Comparison of ENCODE assay signal across 23 cellular contexts in the genomic region with DNA sequence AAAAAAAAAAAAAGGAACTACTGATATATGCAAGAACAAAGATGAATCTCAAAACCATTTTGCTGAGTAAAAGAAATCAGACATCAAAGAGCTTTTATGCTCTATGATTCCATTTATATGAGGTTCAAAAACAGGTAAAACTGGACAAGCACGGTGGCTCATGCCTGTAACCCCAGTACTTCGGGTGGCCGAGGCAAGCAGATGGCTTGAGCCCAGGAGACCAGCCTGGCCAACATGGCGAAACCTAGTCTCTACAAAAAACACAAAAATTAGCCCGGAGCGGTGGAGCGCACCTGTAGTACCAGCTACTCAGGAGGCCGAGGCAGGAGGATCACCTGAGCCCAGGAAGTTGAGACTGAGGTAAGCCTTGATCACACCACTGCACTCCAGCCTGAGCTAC. TPM values are rescaled to one million over a fixed set of nuclear protein-coding genes. Genes with fewer than 3 reads are reported as not detected.
A peak's percentile ranks its signal among the peaks of the same experiment; 100 is the strongest.
DNase-seq lines count a peak whose midpoint lies in the region; ATAC-seq and TF ChIP-seq lines count a peak whose summit lies in the region.
"Had no signal": no experiment of that assay in that cellular context is flagged by ENCODE, and none has a peak within 500 bp of the region (broad histone marks: within the 10 kb centered on the region; RNA-seq: fewer than 3 reads in every experiment).

No MANE protein-coding gene starts in this region.

- TF ChIP-seq POLR2A in gastrocnemius medialis (IDR thresholded peaks at IDR 0.05): no peak

- in situ Hi-C loops in gastrocnemius medialis (cut with MboI; ENCODE audit: low sequenced_read_pairs in 4 of 4): no loop called here

- H3K4me3 Mint-ChIP-seq in CD8-positive, alpha-beta T cell: no peak overlapping the region
- H3K4me3 Mint-ChIP-seq in endothelial cell (ENCODE audit: unreplicated experiment) (peak overlapping the region; percentile 7), nephron progenitor cell (no peak overlapping the region)
- H3K4me3 Mint-ChIP-seq: central memory CD8-positive, alpha-beta T cell had no signal

- no peak for TF ChIP-seq CTCF in CD8-positive, alpha-beta T cell (IDR thresholded peaks at IDR 0.05)
- TF ChIP-seq CTCF in KMS-11 (conservative IDR thresholded peaks at IDR 0.05; ENCODE audit: low read depth, low read length): no peak
- TF ChIP-seq CTCF in endothelial cell (IDR thresholded peaks at IDR 0.05; ENCODE audit: unreplicated experiment): no peak
- no peak for TF ChIP-seq CTCF in nephron progenitor cell (IDR thresholded peaks at IDR 0.05)
- no peak for TF ChIP-seq CTCF in gastrocnemius medialis (IDR thresholded peaks at IDR 0.05 in 4 of 5, conservative IDR thresholded peaks at IDR 0.05 in 1 of 5)

- H3K9me3 Mint-ChIP-seq in CD8-positive, alpha-beta T cell: peaks cover 12% of the 10 kb centered on the region
- no peaks in the 10 kb centered on the region for H3K9me3 Mint-ChIP-seq in endothelial cell (ENCODE audit: unreplicated experiment)
- peaks cover 45% of the 10 kb centered on the region for H3K9me3 Mint-ChIP-seq in nephron progenitor cell
- H3K9me3 Mint-ChIP-seq: central memory CD8-positive, alpha-beta T cell had no signal

- intact Hi-C loops in CD8-positive, alpha-beta T cell (cut with DNase I, micrococcal nuclease): loop anchor here in 1 of 2 experiments (5.0 to 10.0 kb wide), 2 partner anchors 37 to 101 kb away; no protein-coding TSS in a partner anchor
- intact Hi-C loops in gastrocnemius medialis (cut with DNase I; ENCODE audit: low total_unique reads): loop anchor here (5.0 kb wide), 1 partner anchor 33 kb away; no protein-coding TSS in a partner anchor

- CTCF ChIA-PET in CD8-positive, alpha-beta T cell (lab: Charles Lee): interaction anchor here (1.1 to 1.3 kb wide), 2 partner anchors 36 to 95 kb away, joined by 3 to 6 read pairs; no protein-coding TSS in a partner anchor

- POLR2A ChIA-PET in CD8-positive, alpha-beta T cell (lab: Charles Lee): interaction anchor here (0.6 to 1.0 kb wide), 2 partner anchors 8 to 332 kb away, joined by 3 to 5 read pairs; no protein-coding TSS in a partner anchor

- peak overlapping the region; percentile 58 for H3K27ac Mint-ChIP-seq in CD8-positive, alpha-beta T cell
- H3K27ac Mint-ChIP-seq in endothelial cell (ENCODE audit: unreplicated experiment): no peak overlapping the region
- H3K27ac Mint-ChIP-seq in nephron progenitor cell: peak overlapping the region; percentile 75

- H2AFZ ChIP-seq in KMS-11 (ENCODE audit: low read depth): no peak overlapping the region

- peaks cover 38% of the 10 kb centered on the region for H3K36me3 Mint-ChIP-seq in CD8-positive, alpha-beta T cell
- H3K36me3 Mint-ChIP-seq in endothelial cell (ENCODE audit: low read depth, unreplicated experiment): no peaks in the 10 kb centered on the region
- peaks cover 54% of the 10 kb centered on the region for H3K36me3 Mint-ChIP-seq in nephron progenitor cell (ENCODE audit: low read depth)

- no peaks in the 10 kb centered on the region for H3K9me3 ChIP-seq in CD8-positive, alpha-beta T cell (ENCODE audit: low read length)
- H3K9me3 ChIP-seq in gastrocnemius medialis: no peaks in the 10 kb centered on the region
- H3K9me3 ChIP-seq: pancreas, testis had no signal

- H3K27me3 ChIP-seq in CD8-positive, alpha-beta T cell (ENCODE audit: insufficient read depth, low read length): no peaks in the 10 kb centered on the region
- no peaks in the 10 kb centered on the region for H3K27me3 ChIP-seq in KMS-11 (ENCODE audit: insufficient read depth, low read depth)
- H3K27me3 ChIP-seq in gastrocnemius medialis: no peaks in the 10 kb centered on the region
- H3K27me3 ChIP-seq: pancreas, testis had no signal

- no peak overlapping the region for H3K4me3 ChIP-seq in CD8-positive, alpha-beta T cell (ENCODE audit: low read depth, low read length)
- no peak overlapping the region for H3K4me3 ChIP-seq in KMS-11 (IDR thresholded peaks at IDR 0.05; ENCODE audit: insufficient read depth, low read depth, low read length)
- no peak overlapping the region for H3K4me3 ChIP-seq in gastrocnemius medialis
- H3K4me3 ChIP-seq: pancreas, testis had no signal

- H3K27me3 Mint-ChIP-seq in CD8-positive, alpha-beta T cell (ENCODE audit: low read depth): no peaks in the 10 kb centered on the region
- H3K27me3 Mint-ChIP-seq in endothelial cell (ENCODE audit: unreplicated experiment) (peaks cover 4% of the 10 kb centered on the region), nephron progenitor cell (ENCODE audit: low read depth, poor library complexity) (no peaks in the 10 kb centered on the region)
- H3K27me3 Mint-ChIP-seq: central memory CD8-positive, alpha-beta T cell had no signal

- H3K4me2 ChIP-seq in KMS-11: peak overlapping the region; percentile 66

- H3K36me3 ChIP-seq in CD8-positive, alpha-beta T cell (ENCODE audit: insufficient read depth, low read length): no peaks in the 10 kb centered on the region
- H3K36me3 ChIP-seq in KMS-11 (ENCODE audit: insufficient read depth) (no peaks in the 10 kb centered on the region), gastrocnemius medialis (no peaks in the 10 kb centered on the region)
- H3K36me3 ChIP-seq: pancreas had no signal

- no peak for DNase-seq in CD8-positive, alpha-beta T cell
- no peak for DNase-seq in endothelial cell (ENCODE audit: low spot score)
- DNase-seq in nephron progenitor cell: no peak
- no peak for DNase-seq in NCI-H187 (lab: John Stamatoyannopoulos, UW)
- no peak for DNase-seq in gastrocnemius medialis
- DNase-seq in NCI-H146 treated with DMSO at 0.1 percent for 48 hours (lab: John Stamatoyannopoulos, UW; ENCODE audit: unreplicated experiment): no peak
- DNase-seq: activated gamma-delta T cell treated with Interleukin-2 at 50 U/mL for 16 hours; aorta; effector CD8-positive, alpha-beta T cell; GF-D8; head of caudate nucleus; KBM-7; left ventricle myocardium superior; NCI-H1694 treated with DMSO at 0.1 percent for 48 hours; NCI-H2227 treated with DMSO at 0.1 percent for 48 hours; NCI-H748 treated with DMSO at 0.1 percent for 48 hours; pancreas; SHP77; testis had no signal

- H3K4me1 ChIP-seq in CD8-positive, alpha-beta T cell (ENCODE audit: insufficient read depth, low read length): peaks cover 12% of the 10 kb centered on the region
- H3K4me1 ChIP-seq in KMS-11 (ENCODE audit: low read depth, poor library complexity, severe bottlenecking) (peaks cover 67% of the 10 kb centered on the region), gastrocnemius medialis (peaks cover 7 to 14% of the 10 kb centered on the region in 2 donors)

- peaks cover 71% of the 10 kb centered on the region for H3K4me1 Mint-ChIP-seq in CD8-positive, alpha-beta T cell (ENCODE audit: low read depth)
- H3K4me1 Mint-ChIP-seq in endothelial cell (ENCODE audit: unreplicated experiment) (peaks cover 32% of the 10 kb centered on the region), nephron progenitor cell (peaks cover 6% of the 10 kb centered on the region)

- H3K79me2 ChIP-seq in KMS-11 (ENCODE audit: insufficient read depth, low read depth): peaks cover 100% of the 10 kb centered on the region

- H3K27ac ChIP-seq in CD8-positive, alpha-beta T cell (ENCODE audit: low read depth, low read length): no peak overlapping the region
- H3K27ac ChIP-seq in KMS-11 (peak overlapping the region; percentile 55; the same call in 1 of the 2 replicates), gastrocnemius medialis (no peak overlapping the region)
- H3K27ac ChIP-seq: pancreas, testis had no signal

- ATAC-seq in CD8-positive, alpha-beta T cell: no peak
- ATAC-seq in gastrocnemius medialis (no peak), GM19328 (IDR thresholded peaks at IDR 0.05; ENCODE audit: unreplicated experiment) (no peak)
- ATAC-seq: left ventricle myocardium superior, sciatic nerve had no signal

- no peak overlapping the region for H3K9ac ChIP-seq in KMS-11

- peaks cover 4% of the 10 kb centered on the region; the same call in 1 of the 2 replicates for H4K20me1 ChIP-seq in KMS-11 (ENCODE audit: insufficient read depth)

RNA-seq across cellular contexts. Expression of a gene that starts 7.8 kb away (rescaled TPM):
- 100 to 1,000 TPM in 1 of 2 experiments, 10 to 100 TPM in 1; 96.8 to 112 TPM for total RNA-seq in CD8-positive, alpha-beta T cell
- total RNA-seq in endothelial cell (ENCODE audit: unreplicated experiment): 94.0 TPM
- 10 to 100 TPM in 3 of 4 donors, 1 to 10 TPM in 1; 9.9 to 54.7 (median 18.7) TPM for total RNA-seq in gastrocnemius medialis

RNA-seq across cellular contexts. Expression of a gene that starts 54.3 kb away (rescaled TPM):
- 1 to 10 TPM; 3.0 to 4.0 TPM for total RNA-seq in CD8-positive, alpha-beta T cell
- 7.9 TPM for total RNA-seq in endothelial cell (ENCODE audit: unreplicated experiment)
- total RNA-seq in gastrocnemius medialis: 100 to 1,000 TPM in 1 of 4 donors, 10 to 100 TPM in 3; 68.9 to 106 (median 93.5) TPM
